Comparison of ENCODE assay signal across 16 cellular contexts in genomic region chr7:40330408-40330807, GRCh38.
DNase-seq lines count a peak whose midpoint lies in the region; ATAC-seq, FAIRE-seq and TF ChIP-seq lines count a peak whose summit lies in the region.
"Had no signal": no experiment of that assay in that cellular context is flagged by ENCODE, and none has a peak within 500 bp of the region (broad histone marks: within the 10 kb centered on the region; RNA-seq: fewer than 3 reads in every experiment).

No MANE protein-coding gene starts in this region.

- H3K36me3 Mint-ChIP-seq in astrocyte (ENCODE audit: low read depth, unreplicated experiment) (peaks cover 3% of the 10 kb centered on the region), mesothelial cell of epicardium (peaks cover 5% of the 10 kb centered on the region)
- H3K36me3 Mint-ChIP-seq: CD4-positive, alpha-beta memory T cell had no signal

- ATAC-seq in IMR-90 (ENCODE audit: low read depth), result no peak

- no peak overlapping the region for H2AK9ac ChIP-seq in IMR-90 (replicated peaks; ENCODE audit: low read depth, low read length, poor library complexity)

- H3K56ac ChIP-seq in IMR-90 (ENCODE audit: extremely low read depth, insufficient read depth, low read length), result no peak overlapping the region

- H2BK15ac ChIP-seq in IMR-90 (ENCODE audit: low read depth, low read length), result peak overlapping the region; percentile 88; the same call in 1 of the 3 replicates

- H3K14ac ChIP-seq in IMR-90 (replicated peaks; ENCODE audit: low read depth, low read length), result no peak overlapping the region

- H3K18ac ChIP-seq in IMR-90 (ENCODE audit: low read depth, low read length), result no peak overlapping the region

- no peak overlapping the region for H3K4ac ChIP-seq in IMR-90 (ENCODE audit: low read depth, low read length)

- H3K4me1 Mint-ChIP-seq in astrocyte (ENCODE audit: low read depth, unreplicated experiment) (peaks cover 35% of the 10 kb centered on the region), mesothelial cell of epicardium (peaks cover 41% of the 10 kb centered on the region)
- H3K4me1 Mint-ChIP-seq: CD4-positive, alpha-beta memory T cell had no signal

- H3K9me3 ChIP-seq in IMR-90 (ENCODE audit: control insufficient read depth, insufficient read depth, low read length), result no peaks in the 10 kb centered on the region
- no peaks in the 10 kb centered on the region for H3K9me3 ChIP-seq in astrocyte (ENCODE audit: insufficient read depth, low read depth, low read length)
- no peaks in the 10 kb centered on the region for H3K9me3 ChIP-seq in smooth muscle cell (replicated peaks; ENCODE audit: low read depth)
- H3K9me3 ChIP-seq: BLaER1, SJSA1 had no signal

- no peaks in the 10 kb centered on the region for H4K20me1 ChIP-seq in IMR-90 (ENCODE audit: insufficient read depth, low read length)
- H4K20me1 ChIP-seq in astrocyte (ENCODE audit: insufficient read depth, low read length), result no peaks in the 10 kb centered on the region
- H4K20me1 ChIP-seq in smooth muscle cell (ENCODE audit: low read depth), result no peaks in the 10 kb centered on the region
- H4K20me1 ChIP-seq: BLaER1 had no signal

- H2BK120ac ChIP-seq in IMR-90 (ENCODE audit: low read depth, low read length), result no peak overlapping the region

- TF ChIP-seq POLR2A in IMR-90 (IDR thresholded peaks at IDR 0.05; ENCODE audit: low read depth, low read length), result no peak

- CTCF ChIA-PET in IMR-90 (lab: Yijun Ruan, JAX), result interaction anchor here (1.2 to 2.8 kb wide), 2 partner anchors 97 to 1375 kb away, joined by 3 to 11 read pairs; no protein-coding TSS in a partner anchor

- H3K23ac ChIP-seq in IMR-90 (ENCODE audit: low read depth, low read length), result no peak overlapping the region

- TF ChIP-seq CTCF in IMR-90 (conservative IDR thresholded peaks at IDR 0.05; ENCODE audit: low read depth, low read length), result no peak
- no peak for TF ChIP-seq CTCF in astrocyte (IDR thresholded peaks at IDR 0.05; ENCODE audit: insufficient read depth, low read depth, low read length)
- no peak for TF ChIP-seq CTCF in mesothelial cell of epicardium (IDR thresholded peaks at IDR 0.05; ENCODE audit: unreplicated experiment)
- TF ChIP-seq CTCF in smooth muscle cell (IDR thresholded peaks at IDR 0.05; ENCODE audit: borderline replicate concordance, insufficient read depth, poor library complexity, severe bottlenecking), result no peak

- BruUV-seq in IMR-90 (replicated peaks; lab: Mats Ljungman, UMichigan), result no TSS peak

- H3K9me3 Mint-ChIP-seq in astrocyte (ENCODE audit: unreplicated experiment) (peaks cover 8% of the 10 kb centered on the region), mesothelial cell of epicardium (no peaks in the 10 kb centered on the region)

- H3K79me2 ChIP-seq in astrocyte (ENCODE audit: insufficient read depth, low read length), result no peaks in the 10 kb centered on the region
- no peaks in the 10 kb centered on the region for H3K79me2 ChIP-seq in smooth muscle cell (ENCODE audit: low read depth)

- H3K4me3 Mint-ChIP-seq in astrocyte (ENCODE audit: unreplicated experiment) (no peak overlapping the region), mesothelial cell of epicardium (no peak overlapping the region)
- H3K4me3 Mint-ChIP-seq: CD4-positive, alpha-beta memory T cell had no signal

- H3K27me3 ChIP-seq in IMR-90 (ENCODE audit: control insufficient read depth, insufficient read depth, low read length) (no peaks in the 10 kb centered on the region), astrocyte (ENCODE audit: insufficient read depth, low read length) (no peaks in the 10 kb centered on the region), smooth muscle cell (ENCODE audit: low read depth) (no peaks in the 10 kb centered on the region)
- H3K27me3 ChIP-seq: BLaER1, SJSA1 had no signal

- POLR2A ChIA-PET in IMR-90 (lab: Charles Lee; ENCODE audit: unreplicated experiment), result no interaction called here

- no peak overlapping the region for H2BK5ac ChIP-seq in IMR-90 (ENCODE audit: low read depth, low read length, poor library complexity, severe bottlenecking)

- no peak overlapping the region for H3K9ac ChIP-seq in IMR-90 (ENCODE audit: low read depth, low read length)
- H3K9ac ChIP-seq in astrocyte (ENCODE audit: low read length), result peak overlapping the region; percentile 55
- H3K9ac ChIP-seq in smooth muscle cell (ENCODE audit: low read depth), result no peak overlapping the region
- H3K9ac ChIP-seq: BLaER1 had no signal

- no peak overlapping the region for H2AK5ac ChIP-seq in IMR-90 (ENCODE audit: low read depth, low read length)

- peak overlapping the region; percentile 46; the same call in 1 of the 2 replicates for H4K5ac ChIP-seq in IMR-90 (ENCODE audit: low read depth, low read length)

- DNase-seq in IMR-90 (no peak), astrocyte (ENCODE audit: low read depth) (no peak), mesothelial cell of epicardium (ENCODE audit: low spot score in 2 of 2, unreplicated experiment in 2 of 2) (no peak), smooth muscle cell (lab: John Stamatoyannopoulos, UW; ENCODE audit: unreplicated experiment) (no peak), dedifferentiated amniotic fluid mesenchymal stem cell (ENCODE audit: extremely low spot score) (no peak), NCI-H1092 (lab: John Stamatoyannopoulos, UW) (no peak)
- DNase-seq in stimulated activated CD4-positive, alpha-beta T cell treated with anti-CD3 and anti-CD28 coated beads, Interleukin-4, amount 100 ng/mL, for 24 hours, result no peak
- DNase-seq: MM.1S, NCI-H1092 treated with DMSO at 0.1 percent for 48 hours, NCI-H1694 had no signal

- intact Hi-C loops in IMR-90 (cut with micrococcal nuclease), result no loop called here

- H3K27ac ChIP-seq in IMR-90 (ENCODE audit: insufficient read depth, low read length) (no peak overlapping the region), astrocyte (ENCODE audit: low read depth, low read length) (peak overlapping the region; percentile 32), smooth muscle cell (ENCODE audit: low read depth) (peak overlapping the region; percentile 17)
- H3K27ac ChIP-seq: BLaER1, SJSA1 had no signal

- in situ Hi-C loops in IMR-90 (cut with MboI; ENCODE audit: low sequenced_read_pairs), result loop anchor here (5.0 kb wide), 1 partner anchor 1377 kb away; no protein-coding TSS in a partner anchor

- WGBS in IMR-90 (ENCODE audit: extremely low coverage in 2 of 2, insufficient read length in 1 of 2), 2 experiments, result no CpG with 5 or more reads among the region's 5 CpGs
- WGBS in smooth muscle cell (ENCODE audit: low lambda C conversion rate), result 95% methylated on average over 5 of the region's 5 CpGs

- no peak overlapping the region; the same call in 1 of the 2 replicates for H2BK20ac ChIP-seq in IMR-90 (ENCODE audit: low read depth, low read length)

- no peaks in the 10 kb centered on the region for H3F3A ChIP-seq in smooth muscle cell (ENCODE audit: low read depth)

- H3K27ac Mint-ChIP-seq in astrocyte (ENCODE audit: unreplicated experiment) (peak overlapping the region; percentile 85), mesothelial cell of epicardium (peak overlapping the region; percentile 76)
- H3K27ac Mint-ChIP-seq: CD4-positive, alpha-beta memory T cell had no signal

- H4K91ac ChIP-seq in IMR-90 (ENCODE audit: insufficient read depth, low read depth, low read length), result no peak overlapping the region

- no peak overlapping the region for H4K8ac ChIP-seq in IMR-90 (ENCODE audit: low read depth in 2 of 2, low read length in 2 of 2)

- FAIRE-seq in astrocyte (lab: Jason Lieb, UNC), result peak; percentile 34
- FAIRE-seq: GM12892, GM18507, H1 had no signal

- no peaks in the 10 kb centered on the region for H3K79me1 ChIP-seq in IMR-90 (ENCODE audit: low read depth in 1 of 2, low read length in 2 of 2)

- H3K4me2 ChIP-seq in IMR-90 (ENCODE audit: low read depth, low read length), result no peak overlapping the region
- no peak overlapping the region for H3K4me2 ChIP-seq in astrocyte (ENCODE audit: low read length)
- no peak overlapping the region for H3K4me2 ChIP-seq in smooth muscle cell
- H3K4me2 ChIP-seq: BLaER1 had no signal

- H3K4me3 ChIP-seq in IMR-90 (ENCODE audit: insufficient read depth, low read depth, low read length) (no peak overlapping the region), astrocyte (ENCODE audit: insufficient read depth, low read depth, low read length) (no peak overlapping the region), smooth muscle cell (no peak overlapping the region)
- H3K4me3 ChIP-seq: BLaER1, SJSA1 had no signal

- H2AFZ ChIP-seq in IMR-90 (replicated peaks; ENCODE audit: low read length, poor library complexity) (no peak overlapping the region), astrocyte (ENCODE audit: low read depth, low read length) (no peak overlapping the region), smooth muscle cell (ENCODE audit: low read depth) (no peak overlapping the region)

- TF ChIP-seq RAD21 in IMR-90 (IDR thresholded peaks at IDR 0.05; ENCODE audit: low read length), result no peak

- no peaks in the 10 kb centered on the region for H3K9me1 ChIP-seq in IMR-90 (ENCODE audit: insufficient read depth, low read length)

- dilution Hi-C loops in IMR-90 (cut with HindIII; ENCODE audit: low sequenced_read_pairs, unreplicated experiment), result no loop called here

- no peaks in the 10 kb centered on the region for H3K27me3 Mint-ChIP-seq in astrocyte (ENCODE audit: low read depth, unreplicated experiment)
- H3K27me3 Mint-ChIP-seq in mesothelial cell of epicardium (ENCODE audit: low read depth), result no peaks in the 10 kb centered on the region
- H3K27me3 Mint-ChIP-seq: CD4-positive, alpha-beta memory T cell had no signal

- H3K4me1 ChIP-seq in IMR-90 (ENCODE audit: control insufficient read depth, insufficient read depth, low read length) (peaks cover 2% of the 10 kb centered on the region; the same call in 1 of the 2 replicates), astrocyte (ENCODE audit: insufficient read depth, low read length) (peaks cover 11% of the 10 kb centered on the region), smooth muscle cell (ENCODE audit: low read depth) (no peaks in the 10 kb centered on the region)
- H3K4me1 ChIP-seq: BLaER1 had no signal

- no peaks in the 10 kb centered on the region for H3K36me3 ChIP-seq in IMR-90 (ENCODE audit: control insufficient read depth, insufficient read depth, low read length)
- H3K36me3 ChIP-seq in astrocyte (ENCODE audit: insufficient read depth, low read length), result no peaks in the 10 kb centered on the region
- H3K36me3 ChIP-seq in smooth muscle cell (ENCODE audit: low read depth), result no peaks in the 10 kb centered on the region
- H3K36me3 ChIP-seq: BLaER1, SJSA1 had no signal

TF ChIP-seq in IMR-90, 13 proteins besides CTCF, POLR2A, EP300 and RAD21 (continues in another document):
- TF ChIP-seq ELK1 (IDR thresholded peaks at IDR 0.05; ENCODE audit: borderline replicate concordance, low read depth, low read length) (no peak), NFE2L2 (IDR thresholded peaks at IDR 0.05; ENCODE audit: low read depth, low read length) (no peak), MXI1 (IDR thresholded peaks at IDR 0.05; ENCODE audit: borderline replicate concordance, low read depth, low read length) (no peak)
